In the genomic region with DNA sequence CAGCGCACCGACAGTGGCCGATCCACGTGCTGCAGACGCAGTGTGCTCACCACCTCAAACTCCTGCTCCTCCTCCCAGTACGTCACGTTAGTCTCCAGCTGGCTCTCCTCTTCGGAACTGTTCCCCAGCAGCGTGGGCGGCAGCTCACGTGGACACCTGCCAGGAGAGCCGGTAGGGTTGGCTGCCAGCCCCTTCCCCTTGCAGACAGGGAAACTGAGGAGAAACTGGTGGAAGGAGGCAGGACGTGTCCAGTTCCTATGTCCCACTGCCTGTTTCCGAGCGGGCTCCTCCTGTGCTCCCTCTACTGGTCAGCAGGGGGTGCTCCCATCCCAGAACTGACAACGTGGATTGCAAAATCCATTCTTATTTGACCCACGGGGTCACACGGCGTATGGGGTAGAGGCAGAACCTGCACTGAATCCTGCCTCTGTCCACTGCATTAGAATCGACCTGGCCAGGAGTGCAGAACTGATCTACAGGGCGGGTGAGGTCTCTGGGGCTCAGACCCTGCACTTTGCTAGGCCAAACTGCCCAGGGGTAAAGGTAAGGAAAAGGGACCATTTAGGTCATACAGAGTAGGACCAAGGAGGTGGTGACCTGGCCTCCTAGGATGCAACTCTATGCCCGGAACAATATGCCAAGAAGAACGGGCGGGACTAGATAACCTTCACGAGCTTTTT, we compare ENCODE assay signal across 1 cellular context.
TF ChIP-seq lines count a peak whose summit lies in the region.

No MANE protein-coding gene starts in this region.

TF ChIP-seq in HepG2, 621 proteins besides CTCF, POLR2A, EP300 and RAD21 (continued from another document and continues in another):
- TF ChIP-seq, protein P1, sequence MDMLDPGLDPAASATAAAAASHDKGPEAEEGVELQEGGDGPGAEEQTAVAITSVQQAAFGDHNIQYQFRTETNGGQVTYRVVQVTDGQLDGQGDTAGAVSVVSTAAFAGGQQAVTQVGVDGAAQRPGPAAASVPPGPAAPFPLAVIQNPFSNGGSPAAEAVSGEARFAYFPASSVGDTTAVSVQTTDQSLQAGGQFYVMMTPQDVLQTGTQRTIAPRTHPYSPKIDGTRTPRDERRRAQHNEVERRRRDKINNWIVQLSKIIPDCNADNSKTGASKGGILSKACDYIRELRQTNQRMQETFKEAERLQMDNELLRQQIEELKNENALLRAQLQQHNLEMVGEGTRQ (IDR thresholded peaks at IDR 0.05; ENCODE audit: low read depth, low read length) = no peak
- TF ChIP-seq, protein P1 (CRISPR knock-in tag; IDR thresholded peaks at IDR 0.05; ENCODE audit: borderline replicate concordance) = no peak
- TF ChIP-seq ZNF75D (CRISPR knock-in tag; IDR thresholded peaks at IDR 0.05; ENCODE audit: borderline replicate concordance) (no peak), ZNF777 (CRISPR knock-in tag; IDR thresholded peaks at IDR 0.05) (no peak), MAFK (conservative IDR thresholded peaks at IDR 0.05 in 1 of 2, IDR thresholded peaks at IDR 0.05 in 1 of 2; ENCODE audit: low read length in 2 of 2) (no peak), ZNF317 (CRISPR knock-in tag; IDR thresholded peaks at IDR 0.05) (no peak), ZNF878 (CRISPR knock-in tag; IDR thresholded peaks at IDR 0.05) (no peak), NR1H2 (CRISPR knock-in tag; IDR thresholded peaks at IDR 0.05; ENCODE audit: borderline replicate concordance, low read depth) (no peak), HMG20A (CRISPR knock-in tag; IDR thresholded peaks at IDR 0.05; ENCODE audit: borderline replicate concordance) (no peak), DNMT3B (CRISPR knock-in tag; conservative IDR thresholded peaks at IDR 0.05) (no peak), NFE2L2 (IDR thresholded peaks at IDR 0.05; ENCODE audit: low read length) (no peak), ZNF530 (CRISPR knock-in tag; IDR thresholded peaks at IDR 0.05; ENCODE audit: low read depth) (no peak), ZBTB8A (CRISPR knock-in tag; IDR thresholded peaks at IDR 0.05; ENCODE audit: borderline replicate concordance, low read depth) (no peak), SRF (IDR thresholded peaks at IDR 0.05; ENCODE audit: low read depth, low read length) (no peak), RBM22 (optimal IDR thresholded peaks at IDR 0.05; ENCODE audit: low read length) (no peak), ISL2 (CRISPR knock-in tag; IDR thresholded peaks at IDR 0.05) (no peak), ZNF670 (CRISPR knock-in tag; IDR thresholded peaks at IDR 0.05; ENCODE audit: borderline replicate concordance) (no peak), MED13 (CRISPR knock-in tag; IDR thresholded peaks at IDR 0.05) (no peak), SALL1 (CRISPR knock-in tag; IDR thresholded peaks at IDR 0.05) (peak; percentile 82), PPARG (CRISPR knock-in tag; conservative IDR thresholded peaks at IDR 0.05) (no peak), ZNF432 (CRISPR knock-in tag; IDR thresholded peaks at IDR 0.05; ENCODE audit: borderline replicate concordance) (no peak), ETV5 (CRISPR knock-in tag; IDR thresholded peaks at IDR 0.05; ENCODE audit: borderline replicate concordance) (no peak), YEATS2 (CRISPR knock-in tag; IDR thresholded peaks at IDR 0.05; ENCODE audit: borderline replicate concordance) (no peak; the same call in 1 of the 2 replicates), NAIF1 (CRISPR knock-in tag; IDR thresholded peaks at IDR 0.05; ENCODE audit: borderline replicate concordance) (no peak), MBD4 (IDR thresholded peaks at IDR 0.05; ENCODE audit: borderline replicate concordance, low read length) (no peak), TBX2 (CRISPR knock-in tag; IDR thresholded peaks at IDR 0.05; ENCODE audit: borderline replicate concordance) (peak; percentile 38; the same call in 1 of the 2 replicates), PAF1 (CRISPR knock-in tag; IDR thresholded peaks at IDR 0.05) (no peak), ZNF430 (CRISPR knock-in tag; IDR thresholded peaks at IDR 0.05) (no peak), RFX3 (CRISPR knock-in tag; IDR thresholded peaks at IDR 0.05) (no peak), MAFF (IDR thresholded peaks at IDR 0.05; ENCODE audit: low read depth, low read length) (no peak)
- TF ChIP-seq, protein P2, sequence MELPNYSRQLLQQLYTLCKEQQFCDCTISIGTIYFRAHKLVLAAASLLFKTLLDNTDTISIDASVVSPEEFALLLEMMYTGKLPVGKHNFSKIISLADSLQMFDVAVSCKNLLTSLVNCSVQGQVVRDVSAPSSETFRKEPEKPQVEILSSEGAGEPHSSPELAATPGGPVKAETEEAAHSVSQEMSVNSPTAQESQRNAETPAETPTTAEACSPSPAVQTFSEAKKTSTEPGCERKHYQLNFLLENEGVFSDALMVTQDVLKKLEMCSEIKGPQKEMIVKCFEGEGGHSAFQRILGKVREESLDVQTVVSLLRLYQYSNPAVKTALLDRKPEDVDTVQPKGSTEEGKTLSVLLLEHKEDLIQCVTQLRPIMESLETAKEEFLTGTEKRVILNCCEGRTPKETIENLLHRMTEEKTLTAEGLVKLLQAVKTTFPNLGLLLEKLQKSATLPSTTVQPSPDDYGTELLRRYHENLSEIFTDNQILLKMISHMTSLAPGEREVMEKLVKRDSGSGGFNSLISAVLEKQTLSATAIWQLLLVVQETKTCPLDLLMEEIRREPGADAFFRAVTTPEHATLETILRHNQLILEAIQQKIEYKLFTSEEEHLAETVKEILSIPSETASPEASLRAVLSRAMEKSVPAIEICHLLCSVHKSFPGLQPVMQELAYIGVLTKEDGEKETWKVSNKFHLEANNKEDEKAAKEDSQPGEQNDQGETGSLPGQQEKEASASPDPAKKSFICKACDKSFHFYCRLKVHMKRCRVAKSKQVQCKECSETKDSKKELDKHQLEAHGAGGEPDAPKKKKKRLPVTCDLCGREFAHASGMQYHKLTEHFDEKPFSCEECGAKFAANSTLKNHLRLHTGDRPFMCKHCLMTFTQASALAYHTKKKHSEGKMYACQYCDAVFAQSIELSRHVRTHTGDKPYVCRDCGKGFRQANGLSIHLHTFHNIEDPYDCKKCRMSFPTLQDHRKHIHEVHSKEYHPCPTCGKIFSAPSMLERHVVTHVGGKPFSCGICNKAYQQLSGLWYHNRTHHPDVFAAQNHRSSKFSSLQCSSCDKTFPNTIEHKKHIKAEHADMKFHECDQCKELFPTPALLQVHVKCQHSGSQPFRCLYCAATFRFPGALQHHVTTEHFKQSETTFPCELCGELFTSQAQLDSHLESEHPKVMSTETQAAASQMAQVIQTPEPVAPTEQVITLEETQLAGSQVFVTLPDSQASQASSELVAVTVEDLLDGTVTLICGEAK (IDR thresholded peaks at IDR 0.05) = no peak
- TF ChIP-seq, protein P2 (CRISPR knock-in tag; IDR thresholded peaks at IDR 0.05) = no peak
- TF ChIP-seq, protein P3, sequence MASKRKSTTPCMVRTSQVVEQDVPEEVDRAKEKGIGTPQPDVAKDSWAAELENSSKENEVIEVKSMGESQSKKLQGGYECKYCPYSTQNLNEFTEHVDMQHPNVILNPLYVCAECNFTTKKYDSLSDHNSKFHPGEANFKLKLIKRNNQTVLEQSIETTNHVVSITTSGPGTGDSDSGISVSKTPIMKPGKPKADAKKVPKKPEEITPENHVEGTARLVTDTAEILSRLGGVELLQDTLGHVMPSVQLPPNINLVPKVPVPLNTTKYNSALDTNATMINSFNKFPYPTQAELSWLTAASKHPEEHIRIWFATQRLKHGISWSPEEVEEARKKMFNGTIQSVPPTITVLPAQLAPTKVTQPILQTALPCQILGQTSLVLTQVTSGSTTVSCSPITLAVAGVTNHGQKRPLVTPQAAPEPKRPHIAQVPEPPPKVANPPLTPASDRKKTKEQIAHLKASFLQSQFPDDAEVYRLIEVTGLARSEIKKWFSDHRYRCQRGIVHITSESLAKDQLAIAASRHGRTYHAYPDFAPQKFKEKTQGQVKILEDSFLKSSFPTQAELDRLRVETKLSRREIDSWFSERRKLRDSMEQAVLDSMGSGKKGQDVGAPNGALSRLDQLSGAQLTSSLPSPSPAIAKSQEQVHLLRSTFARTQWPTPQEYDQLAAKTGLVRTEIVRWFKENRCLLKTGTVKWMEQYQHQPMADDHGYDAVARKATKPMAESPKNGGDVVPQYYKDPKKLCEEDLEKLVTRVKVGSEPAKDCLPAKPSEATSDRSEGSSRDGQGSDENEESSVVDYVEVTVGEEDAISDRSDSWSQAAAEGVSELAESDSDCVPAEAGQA (IDR thresholded peaks at IDR 0.05; ENCODE audit: low read depth) = no peak
- TF ChIP-seq, protein P3 (CRISPR knock-in tag; IDR thresholded peaks at IDR 0.05; ENCODE audit: borderline replicate concordance) = no peak
- TF ChIP-seq, protein P4, sequence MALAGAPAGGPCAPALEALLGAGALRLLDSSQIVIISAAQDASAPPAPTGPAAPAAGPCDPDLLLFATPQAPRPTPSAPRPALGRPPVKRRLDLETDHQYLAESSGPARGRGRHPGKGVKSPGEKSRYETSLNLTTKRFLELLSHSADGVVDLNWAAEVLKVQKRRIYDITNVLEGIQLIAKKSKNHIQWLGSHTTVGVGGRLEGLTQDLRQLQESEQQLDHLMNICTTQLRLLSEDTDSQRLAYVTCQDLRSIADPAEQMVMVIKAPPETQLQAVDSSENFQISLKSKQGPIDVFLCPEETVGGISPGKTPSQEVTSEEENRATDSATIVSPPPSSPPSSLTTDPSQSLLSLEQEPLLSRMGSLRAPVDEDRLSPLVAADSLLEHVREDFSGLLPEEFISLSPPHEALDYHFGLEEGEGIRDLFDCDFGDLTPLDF (CRISPR knock-in tag; IDR thresholded peaks at IDR 0.05) = no peak
- TF ChIP-seq, protein P5, sequence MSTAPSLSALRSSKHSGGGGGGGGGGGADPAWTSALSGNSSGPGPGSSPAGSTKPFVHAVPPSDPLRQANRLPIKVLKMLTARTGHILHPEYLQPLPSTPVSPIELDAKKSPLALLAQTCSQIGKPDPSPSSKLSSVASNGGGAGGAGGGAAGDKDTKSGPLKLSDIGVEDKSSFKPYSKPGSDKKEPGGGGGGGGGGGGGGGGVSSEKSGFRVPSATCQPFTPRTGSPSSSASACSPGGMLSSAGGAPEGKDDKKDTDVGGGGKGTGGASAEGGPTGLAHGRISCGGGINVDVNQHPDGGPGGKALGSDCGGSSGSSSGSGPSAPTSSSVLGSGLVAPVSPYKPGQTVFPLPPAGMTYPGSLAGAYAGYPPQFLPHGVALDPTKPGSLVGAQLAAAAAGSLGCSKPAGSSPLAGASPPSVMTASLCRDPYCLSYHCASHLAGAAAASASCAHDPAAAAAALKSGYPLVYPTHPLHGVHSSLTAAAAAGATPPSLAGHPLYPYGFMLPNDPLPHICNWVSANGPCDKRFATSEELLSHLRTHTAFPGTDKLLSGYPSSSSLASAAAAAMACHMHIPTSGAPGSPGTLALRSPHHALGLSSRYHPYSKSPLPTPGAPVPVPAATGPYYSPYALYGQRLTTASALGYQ (CRISPR knock-in tag; IDR thresholded peaks at IDR 0.05) = no peak
- TF ChIP-seq, protein P6, sequence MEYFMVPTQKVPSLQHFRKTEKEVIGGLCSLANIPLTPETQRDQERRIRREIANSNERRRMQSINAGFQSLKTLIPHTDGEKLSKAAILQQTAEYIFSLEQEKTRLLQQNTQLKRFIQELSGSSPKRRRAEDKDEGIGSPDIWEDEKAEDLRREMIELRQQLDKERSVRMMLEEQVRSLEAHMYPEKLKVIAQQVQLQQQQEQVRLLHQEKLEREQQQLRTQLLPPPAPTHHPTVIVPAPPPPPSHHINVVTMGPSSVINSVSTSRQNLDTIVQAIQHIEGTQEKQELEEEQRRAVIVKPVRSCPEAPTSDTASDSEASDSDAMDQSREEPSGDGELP (IDR thresholded peaks at IDR 0.05; ENCODE audit: borderline replicate concordance, low read depth) = no peak
